12 cellular contexts compared by ENCODE assay signal in the genomic region with DNA sequence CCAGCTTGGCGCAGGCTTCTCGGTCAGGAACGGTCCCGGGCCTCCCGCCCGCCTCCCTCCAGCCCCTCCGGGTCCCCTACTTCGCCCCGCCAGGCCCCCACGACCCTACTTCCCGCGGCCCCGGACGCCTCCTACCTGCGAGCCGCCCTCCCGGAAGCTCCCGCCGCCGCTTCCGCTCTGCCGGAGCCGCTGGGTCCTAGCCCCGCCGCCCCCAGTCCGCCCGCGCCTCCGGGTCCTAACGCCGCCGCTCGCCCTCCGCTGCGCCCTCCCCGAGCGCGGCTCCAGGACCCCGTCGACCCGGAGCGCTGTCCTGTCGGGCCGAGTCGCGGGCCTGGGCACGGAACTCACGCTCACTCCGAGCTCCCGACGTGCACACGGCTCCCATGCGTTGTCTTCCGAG. TPM values are rescaled to one million over a fixed set of nuclear protein-coding genes. Genes with fewer than 3 reads are reported as not detected.
DNase-seq lines count a peak whose midpoint lies in the region; ATAC-seq and TF ChIP-seq lines count a peak whose summit lies in the region.
"Not testable (repeated sequence)": the region's sequence is repeated elsewhere in the genome, so short reads cannot be mapped to it uniquely, and the experiment has no call there.
"Had no signal": no experiment of that assay in that cellular context is flagged by ENCODE, and none has a peak within 500 bp of the region (broad histone marks: within the 10 kb centered on the region; RNA-seq: fewer than 3 reads in every experiment).

No MANE protein-coding gene starts in this region.

- H3K27ac ChIP-seq in CD4-positive, alpha-beta T cell (ENCODE audit: low read depth, low read length); naive thymus-derived CD4-positive, alpha-beta T cell (ENCODE audit: low read depth, low read length): not testable (repeated sequence)

- H3K4me3 Mint-ChIP-seq in CD4-positive, alpha-beta T cell; WTC11; endothelial cell (ENCODE audit: unreplicated experiment); naive thymus-derived CD4-positive, alpha-beta T cell: not testable (repeated sequence)

- not testable (repeated sequence) for H3K9me3 ChIP-seq in CD4-positive, alpha-beta T cell (ENCODE audit: control insufficient read depth, low read length); naive thymus-derived CD4-positive, alpha-beta T cell (ENCODE audit: control insufficient read depth in 2 of 3, low read length in 3 of 3)

- not testable (repeated sequence) for H3K36me3 ChIP-seq in naive thymus-derived CD4-positive, alpha-beta T cell (ENCODE audit: control insufficient read depth in 2 of 3, insufficient read depth in 3 of 3, low read length in 3 of 3)

- not testable (repeated sequence) for H3K27me3 Mint-ChIP-seq in CD4-positive, alpha-beta T cell; WTC11 (ENCODE audit: low read depth); endothelial cell (ENCODE audit: unreplicated experiment); naive thymus-derived CD4-positive, alpha-beta T cell

- H3K27ac Mint-ChIP-seq in CD4-positive, alpha-beta T cell; WTC11; endothelial cell (ENCODE audit: unreplicated experiment); naive thymus-derived CD4-positive, alpha-beta T cell: not testable (repeated sequence)

- ATAC-seq in CD4-positive, alpha-beta T cell (ENCODE audit: poor library complexity); WTC11; naive thymus-derived CD4-positive, alpha-beta T cell: not testable (repeated sequence)

- TF ChIP-seq CTCF in CD4-positive, alpha-beta T cell (IDR thresholded peaks at IDR 0.05); WTC11 (IDR thresholded peaks at IDR 0.05); endothelial cell (IDR thresholded peaks at IDR 0.05; ENCODE audit: unreplicated experiment): not testable (repeated sequence)

- H3K27me3 ChIP-seq in CD4-positive, alpha-beta T cell (ENCODE audit: control insufficient read depth, insufficient read depth, low read length); naive thymus-derived CD4-positive, alpha-beta T cell (ENCODE audit: control insufficient read depth in 2 of 2, insufficient read depth in 2 of 2, low read length in 2 of 2): not testable (repeated sequence)

- peak in 9 of 10 experiments; percentile 3 to 59 (median 23) for DNase-seq in CD4-positive, alpha-beta T cell
- DNase-seq in WTC11 (ENCODE audit: low spot score): peak; percentile 24
- DNase-seq in activated CD8-positive, alpha-beta memory T cell treated with anti-CD3 and anti-CD28 coated beads for 4 hours (ENCODE audit: low read depth in 2 of 2): peak; percentile 0 to 41
- DNase-seq in activated effector memory CD4-positive, alpha-beta T cell treated with anti-CD3 and anti-CD28 coated beads, Interleukin-2, amount 50 U/mL, for 16 hours: peak; percentile 81
- DNase-seq in endothelial cell (ENCODE audit: low spot score): peak; percentile 32
- DNase-seq in naive thymus-derived CD4-positive, alpha-beta T cell: peak; percentile 14 to 67 (median 27)
- DNase-seq in stimulated activated CD4-positive, alpha-beta T cell treated with anti-CD3 and anti-CD28 coated beads, Interleukin-2, amount 100 ng/mL, for 24 hours: peak; percentile 28
- peak; percentile 46 for DNase-seq in stimulated activated CD8-positive, alpha-beta memory T cell treated with anti-CD3 and anti-CD28 coated beads, Interleukin-4, amount 100 ng/mL, for 48 hours

- H3K4me1 ChIP-seq in naive thymus-derived CD4-positive, alpha-beta T cell (ENCODE audit: control insufficient read depth in 2 of 2, insufficient read depth in 2 of 2, low read length in 2 of 2): not testable (repeated sequence)

- CTCF ChIA-PET in CD4-positive, alpha-beta T cell (lab: Charles Lee); WTC11 (lab: Charles Lee); naive thymus-derived CD4-positive, alpha-beta T cell (lab: Charles Lee): not testable (repeated sequence)

- H3K4me1 Mint-ChIP-seq in CD4-positive, alpha-beta T cell (ENCODE audit: low read depth); WTC11; endothelial cell (ENCODE audit: unreplicated experiment); naive thymus-derived CD4-positive, alpha-beta T cell: not testable (repeated sequence)

- H3K4me3 ChIP-seq in naive thymus-derived CD4-positive, alpha-beta T cell (ENCODE audit: low read length): not testable (repeated sequence)

- intact Hi-C loops in CD4-positive, alpha-beta T cell (cut with DNase I, micrococcal nuclease); naive thymus-derived CD4-positive, alpha-beta T cell (cut with micrococcal nuclease): not testable (repeated sequence)

- H3K36me3 Mint-ChIP-seq in CD4-positive, alpha-beta T cell (ENCODE audit: low read depth); WTC11; endothelial cell (ENCODE audit: low read depth, unreplicated experiment); naive thymus-derived CD4-positive, alpha-beta T cell: not testable (repeated sequence)

- not testable (repeated sequence) for H3K9me3 Mint-ChIP-seq in CD4-positive, alpha-beta T cell; WTC11; endothelial cell (ENCODE audit: unreplicated experiment); naive thymus-derived CD4-positive, alpha-beta T cell

- POLR2A ChIA-PET in CD4-positive, alpha-beta T cell (lab: Charles Lee); WTC11 (lab: Charles Lee); naive thymus-derived CD4-positive, alpha-beta T cell (lab: Charles Lee): not testable (repeated sequence)

RNA-seq across cellular contexts. Expression of gene OR4F17, which starts 36.1 kb away (rescaled TPM):
- not detected for total RNA-seq in CD4-positive, alpha-beta T cell
- 0.22 to 0.25 TPM in 2 of 3 replicates, not detected in the other for total RNA-seq in WTC11 (2021)
- not detected for total RNA-seq in endothelial cell (ENCODE audit: unreplicated experiment)
- total RNA-seq in naive thymus-derived CD4-positive, alpha-beta T cell: not detected
- not detected for polyA plus RNA-seq in naive thymus-derived CD4-positive, alpha-beta T cell
- total RNA-seq: A172, dermis blood vessel endothelial cell, esophagus mucosa, LHCN-M2 had no signal

Comparison
In these comparisons a context has a peak if more than half of its experiments do, and no peak if none do; other contexts are left out.
1. DNase-seq: peak in every context shown above with its lines; median percentile 81 in activated effector memory CD4-positive, alpha-beta T cell treated with anti-CD3 and anti-CD28 coated beads, Interleukin-2, amount 50 U/mL, for 16 hours; 46 in stimulated activated CD8-positive, alpha-beta memory T cell treated with anti-CD3 and anti-CD28 coated beads, Interleukin-4, amount 100 ng/mL, for 48 hours; 32 in endothelial cell; 28 in stimulated activated CD4-positive, alpha-beta T cell treated with anti-CD3 and anti-CD28 coated beads, Interleukin-2, amount 100 ng/mL, for 24 hours; 27 in naive thymus-derived CD4-positive, alpha-beta T cell; 24 in WTC11; 23 in CD4-positive, alpha-beta T cell; 20 in activated CD8-positive, alpha-beta memory T cell treated with anti-CD3 and anti-CD28 coated beads for 4 hours.